15 cellular contexts compared by ENCODE assay signal in the genomic region with DNA sequence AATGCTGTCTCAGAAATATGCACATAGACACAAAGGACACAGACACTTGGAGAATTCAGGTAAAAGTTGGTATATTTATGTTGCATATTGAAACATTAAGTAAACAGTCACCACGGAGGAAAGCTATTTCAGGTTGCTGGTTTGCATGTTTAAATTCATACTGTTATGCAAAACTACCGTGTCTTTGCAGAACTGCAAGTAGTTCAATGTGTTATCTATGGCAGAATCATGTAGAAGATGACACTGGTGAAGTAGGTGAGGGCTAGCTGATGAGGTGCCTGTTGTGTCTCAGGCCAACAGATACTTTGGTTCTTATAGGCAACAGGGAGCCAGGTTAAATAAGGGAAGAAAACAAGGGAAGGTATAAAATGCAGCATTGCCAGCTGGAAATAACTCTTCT.
A peak's percentile ranks its signal among the peaks of the same experiment; 100 is the strongest.
DNase-seq lines count a peak whose midpoint lies in the region; ATAC-seq lines count a peak whose summit lies in the region.
"Had no signal": no experiment of that assay in that cellular context is flagged by ENCODE, and none has a peak within 500 bp of the region (broad histone marks: within the 10 kb centered on the region; RNA-seq: fewer than 3 reads in every experiment).

No MANE protein-coding gene starts in this region.

- no peaks in the 10 kb centered on the region for H3K36me3 Mint-ChIP-seq in activated naive CD4-positive, alpha-beta T cell treated with anti-CD3 and anti-CD28 coated beads, Interleukin-2, amount 10 ng/mL, durations not matched to agents 7 days and 5 days

- no peaks in the 10 kb centered on the region for H3K27me3 Mint-ChIP-seq in activated naive CD4-positive, alpha-beta T cell treated with anti-CD3 and anti-CD28 coated beads, Interleukin-2, amount 10 ng/mL, durations not matched to agents 7 days and 5 days
- H3K27me3 Mint-ChIP-seq: B cell; CD4-positive, alpha-beta T cell had no signal

- H3K9me3 Mint-ChIP-seq in activated naive CD4-positive, alpha-beta T cell treated with anti-CD3 and anti-CD28 coated beads, Interleukin-2, amount 10 ng/mL, durations not matched to agents 7 days and 5 days: peaks cover 2% of the 10 kb centered on the region

- H3K4me3 Mint-ChIP-seq in activated naive CD4-positive, alpha-beta T cell treated with anti-CD3 and anti-CD28 coated beads, Interleukin-2, amount 10 ng/mL, durations not matched to agents 7 days and 5 days: no peak overlapping the region
- H3K4me3 Mint-ChIP-seq: B cell; CD4-positive, alpha-beta T cell had no signal

- DNase-seq in germinal center (ENCODE audit: low spot score) (peak; percentile 5), NCI-H510A treated with DMSO at 0.1 percent for 48 hours (lab: John Stamatoyannopoulos, UW) (no peak)
- no peak for DNase-seq in activated naive CD4-positive, alpha-beta T cell treated with anti-CD3 and anti-CD28 coated beads, Interleukin-2, amount 10 ng/mL, durations not matched to agents 7 days and 5 days
- no peak for DNase-seq in stimulated activated CD4-positive, alpha-beta T cell treated with anti-CD3 and anti-CD28 coated beads, Interleukin-2, amount 100 ng/mL, for 24 hours
- DNase-seq: Calu3; CD4-positive, alpha-beta T cell; GF-D8; KBM-7; NCI-H1048; SHP77 treated with DMSO at 0.1 percent for 48 hours; T-helper 2 cell had no signal

- ATAC-seq in GM18520 (IDR thresholded peaks at IDR 0.05; ENCODE audit: unreplicated experiment) (peak; percentile 58), GM21526 (IDR thresholded peaks at IDR 0.05; ENCODE audit: low FRiP score, unreplicated experiment) (peak; percentile 60), HG03045 (IDR thresholded peaks at IDR 0.05; ENCODE audit: unreplicated experiment) (peak; percentile 47)

- H3K4me1 Mint-ChIP-seq in activated naive CD4-positive, alpha-beta T cell treated with anti-CD3 and anti-CD28 coated beads, Interleukin-2, amount 10 ng/mL, durations not matched to agents 7 days and 5 days: no peaks in the 10 kb centered on the region
- H3K4me1 Mint-ChIP-seq: B cell had no signal

- no peak overlapping the region for H3K27ac Mint-ChIP-seq in activated naive CD4-positive, alpha-beta T cell treated with anti-CD3 and anti-CD28 coated beads, Interleukin-2, amount 10 ng/mL, durations not matched to agents 7 days and 5 days
- H3K27ac Mint-ChIP-seq: B cell; CD4-positive, alpha-beta T cell had no signal

- CTCF ChIA-PET in activated naive CD4-positive, alpha-beta T cell treated with anti-CD3 and anti-CD28 coated beads, Interleukin-2, amount 10 ng/mL, durations not matched to agents 7 days and 5 days (lab: Charles Lee): no interaction called here
